Comparison of ENCODE assay signal across 1 cellular context in the genomic region with DNA sequence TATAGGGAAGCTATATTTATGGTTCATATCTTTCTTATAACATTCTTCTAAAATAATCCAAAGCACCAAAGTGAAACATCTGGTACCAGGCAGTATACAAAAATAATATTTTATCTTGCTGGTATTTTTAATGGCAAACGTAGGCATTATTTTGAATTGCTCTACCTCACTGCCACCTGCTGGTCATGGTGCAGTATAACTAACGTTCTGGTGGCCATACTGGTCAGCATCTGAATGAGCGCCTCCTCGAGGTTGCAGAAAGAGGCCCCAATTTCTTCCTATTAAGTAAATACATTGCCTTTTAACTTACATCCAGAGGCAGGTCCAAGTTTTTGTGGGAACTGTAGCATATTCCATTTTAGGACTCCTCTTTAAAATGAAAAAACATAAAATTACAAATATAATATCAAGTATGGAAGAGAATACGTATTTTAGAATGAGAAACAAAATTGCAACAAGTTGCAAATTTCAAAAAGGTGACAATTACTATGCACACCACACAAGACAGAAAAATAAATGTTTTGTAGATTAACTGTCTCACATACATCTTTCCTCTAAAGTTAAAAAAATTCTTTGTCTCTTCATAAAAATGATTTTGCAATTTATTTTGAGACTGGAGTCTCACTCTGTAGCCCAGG.
TF ChIP-seq lines count a peak whose summit lies in the region.

No MANE protein-coding gene starts in this region.

TF ChIP-seq in H1, 55 proteins besides CTCF, POLR2A, EP300 and RAD21:
- TF ChIP-seq, protein P1, sequence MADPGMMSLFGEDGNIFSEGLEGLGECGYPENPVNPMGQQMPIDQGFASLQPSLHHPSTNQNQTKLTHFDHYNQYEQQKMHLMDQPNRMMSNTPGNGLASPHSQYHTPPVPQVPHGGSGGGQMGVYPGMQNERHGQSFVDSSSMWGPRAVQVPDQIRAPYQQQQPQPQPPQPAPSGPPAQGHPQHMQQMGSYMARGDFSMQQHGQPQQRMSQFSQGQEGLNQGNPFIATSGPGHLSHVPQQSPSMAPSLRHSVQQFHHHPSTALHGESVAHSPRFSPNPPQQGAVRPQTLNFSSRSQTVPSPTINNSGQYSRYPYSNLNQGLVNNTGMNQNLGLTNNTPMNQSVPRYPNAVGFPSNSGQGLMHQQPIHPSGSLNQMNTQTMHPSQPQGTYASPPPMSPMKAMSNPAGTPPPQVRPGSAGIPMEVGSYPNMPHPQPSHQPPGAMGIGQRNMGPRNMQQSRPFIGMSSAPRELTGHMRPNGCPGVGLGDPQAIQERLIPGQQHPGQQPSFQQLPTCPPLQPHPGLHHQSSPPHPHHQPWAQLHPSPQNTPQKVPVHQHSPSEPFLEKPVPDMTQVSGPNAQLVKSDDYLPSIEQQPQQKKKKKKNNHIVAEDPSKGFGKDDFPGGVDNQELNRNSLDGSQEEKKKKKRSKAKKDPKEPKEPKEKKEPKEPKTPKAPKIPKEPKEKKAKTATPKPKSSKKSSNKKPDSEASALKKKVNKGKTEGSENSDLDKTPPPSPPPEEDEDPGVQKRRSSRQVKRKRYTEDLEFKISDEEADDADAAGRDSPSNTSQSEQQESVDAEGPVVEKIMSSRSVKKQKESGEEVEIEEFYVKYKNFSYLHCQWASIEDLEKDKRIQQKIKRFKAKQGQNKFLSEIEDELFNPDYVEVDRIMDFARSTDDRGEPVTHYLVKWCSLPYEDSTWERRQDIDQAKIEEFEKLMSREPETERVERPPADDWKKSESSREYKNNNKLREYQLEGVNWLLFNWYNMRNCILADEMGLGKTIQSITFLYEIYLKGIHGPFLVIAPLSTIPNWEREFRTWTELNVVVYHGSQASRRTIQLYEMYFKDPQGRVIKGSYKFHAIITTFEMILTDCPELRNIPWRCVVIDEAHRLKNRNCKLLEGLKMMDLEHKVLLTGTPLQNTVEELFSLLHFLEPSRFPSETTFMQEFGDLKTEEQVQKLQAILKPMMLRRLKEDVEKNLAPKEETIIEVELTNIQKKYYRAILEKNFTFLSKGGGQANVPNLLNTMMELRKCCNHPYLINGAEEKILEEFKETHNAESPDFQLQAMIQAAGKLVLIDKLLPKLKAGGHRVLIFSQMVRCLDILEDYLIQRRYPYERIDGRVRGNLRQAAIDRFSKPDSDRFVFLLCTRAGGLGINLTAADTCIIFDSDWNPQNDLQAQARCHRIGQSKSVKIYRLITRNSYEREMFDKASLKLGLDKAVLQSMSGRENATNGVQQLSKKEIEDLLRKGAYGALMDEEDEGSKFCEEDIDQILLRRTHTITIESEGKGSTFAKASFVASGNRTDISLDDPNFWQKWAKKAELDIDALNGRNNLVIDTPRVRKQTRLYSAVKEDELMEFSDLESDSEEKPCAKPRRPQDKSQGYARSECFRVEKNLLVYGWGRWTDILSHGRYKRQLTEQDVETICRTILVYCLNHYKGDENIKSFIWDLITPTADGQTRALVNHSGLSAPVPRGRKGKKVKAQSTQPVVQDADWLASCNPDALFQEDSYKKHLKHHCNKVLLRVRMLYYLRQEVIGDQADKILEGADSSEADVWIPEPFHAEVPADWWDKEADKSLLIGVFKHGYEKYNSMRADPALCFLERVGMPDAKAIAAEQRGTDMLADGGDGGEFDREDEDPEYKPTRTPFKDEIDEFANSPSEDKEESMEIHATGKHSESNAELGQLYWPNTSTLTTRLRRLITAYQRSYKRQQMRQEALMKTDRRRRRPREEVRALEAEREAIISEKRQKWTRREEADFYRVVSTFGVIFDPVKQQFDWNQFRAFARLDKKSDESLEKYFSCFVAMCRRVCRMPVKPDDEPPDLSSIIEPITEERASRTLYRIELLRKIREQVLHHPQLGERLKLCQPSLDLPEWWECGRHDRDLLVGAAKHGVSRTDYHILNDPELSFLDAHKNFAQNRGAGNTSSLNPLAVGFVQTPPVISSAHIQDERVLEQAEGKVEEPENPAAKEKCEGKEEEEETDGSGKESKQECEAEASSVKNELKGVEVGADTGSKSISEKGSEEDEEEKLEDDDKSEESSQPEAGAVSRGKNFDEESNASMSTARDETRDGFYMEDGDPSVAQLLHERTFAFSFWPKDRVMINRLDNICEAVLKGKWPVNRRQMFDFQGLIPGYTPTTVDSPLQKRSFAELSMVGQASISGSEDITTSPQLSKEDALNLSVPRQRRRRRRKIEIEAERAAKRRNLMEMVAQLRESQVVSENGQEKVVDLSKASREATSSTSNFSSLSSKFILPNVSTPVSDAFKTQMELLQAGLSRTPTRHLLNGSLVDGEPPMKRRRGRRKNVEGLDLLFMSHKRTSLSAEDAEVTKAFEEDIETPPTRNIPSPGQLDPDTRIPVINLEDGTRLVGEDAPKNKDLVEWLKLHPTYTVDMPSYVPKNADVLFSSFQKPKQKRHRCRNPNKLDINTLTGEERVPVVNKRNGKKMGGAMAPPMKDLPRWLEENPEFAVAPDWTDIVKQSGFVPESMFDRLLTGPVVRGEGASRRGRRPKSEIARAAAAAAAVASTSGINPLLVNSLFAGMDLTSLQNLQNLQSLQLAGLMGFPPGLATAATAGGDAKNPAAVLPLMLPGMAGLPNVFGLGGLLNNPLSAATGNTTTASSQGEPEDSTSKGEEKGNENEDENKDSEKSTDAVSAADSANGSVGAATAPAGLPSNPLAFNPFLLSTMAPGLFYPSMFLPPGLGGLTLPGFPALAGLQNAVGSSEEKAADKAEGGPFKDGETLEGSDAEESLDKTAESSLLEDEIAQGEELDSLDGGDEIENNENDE (IDR thresholded peaks at IDR 0.05; ENCODE audit: insufficient replicate concordance, low read length) = peak; percentile 47
- TF ChIP-seq, protein P2, sequence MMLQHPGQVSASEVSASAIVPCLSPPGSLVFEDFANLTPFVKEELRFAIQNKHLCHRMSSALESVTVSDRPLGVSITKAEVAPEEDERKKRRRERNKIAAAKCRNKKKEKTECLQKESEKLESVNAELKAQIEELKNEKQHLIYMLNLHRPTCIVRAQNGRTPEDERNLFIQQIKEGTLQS (IDR thresholded peaks at IDR 0.05; ENCODE audit: insufficient read depth, low read depth, low read length) = peak; percentile 50; the same call in 1 of the 2 replicates
- TF ChIP-seq JUND (IDR thresholded peaks at IDR 0.05; ENCODE audit: low read length) (0 out of 2 replicates have a peak, but pooled peaks have one; percentile 14), BACH1 (IDR thresholded peaks at IDR 0.05; ENCODE audit: low read length) (0 out of 2 replicates have a peak, but pooled peaks have one; percentile 11), CHD1 (IDR thresholded peaks at IDR 0.05; ENCODE audit: low read depth, low read length) (no peak), CREB1 (IDR thresholded peaks at IDR 0.05) (no peak), SIX5 (IDR thresholded peaks at IDR 0.05; ENCODE audit: low read depth, low read length) (no peak), YY1 (IDR thresholded peaks at IDR 0.05; ENCODE audit: low read depth, low read length) (peak; percentile 84)
